In genomic region chr15:52217186-52217585, GRCh38 we compare ENCODE assay signal across 11 cellular contexts. TPM values are rescaled to one million over a fixed set of nuclear protein-coding genes. Genes with fewer than 3 reads are reported as not detected.
A peak's percentile ranks its signal among the peaks of the same experiment; 100 is the strongest.
DNase-seq lines count a peak whose midpoint lies in the region; ATAC-seq and TF ChIP-seq lines count a peak whose summit lies in the region.
"Had no signal": no experiment of that assay in that cellular context is flagged by ENCODE, and none has a peak within 500 bp of the region (broad histone marks: within the 10 kb centered on the region; RNA-seq: fewer than 3 reads in every experiment).

No MANE protein-coding gene starts in this region.

- TF ChIP-seq EP300 in suprapubic skin (IDR thresholded peaks at IDR 0.05), result no peak

- H3K4me3 Mint-ChIP-seq in activated T-helper 17 cell treated with anti-CD3 and anti-CD28 coated beads, Interleukin-2, amount 50 U/mL, for 72 hours, result no peak overlapping the region

- no peak overlapping the region for H3K27ac ChIP-seq in lower lobe of right lung
- no peak overlapping the region for H3K27ac ChIP-seq in suprapubic skin
- H3K27ac ChIP-seq: vagina had no signal

- in situ Hi-C loops in G401 (cut with HindIII; ENCODE audit: low sequenced_read_pairs), result no loop called here

- H3K9me3 ChIP-seq in lower lobe of right lung (no peaks in the 10 kb centered on the region), suprapubic skin (no peaks in the 10 kb centered on the region)
- H3K9me3 ChIP-seq: vagina had no signal

- no peaks in the 10 kb centered on the region for H3K27me3 ChIP-seq in lower lobe of right lung (ENCODE audit: low read depth)
- no peaks in the 10 kb centered on the region for H3K27me3 ChIP-seq in suprapubic skin
- H3K27me3 ChIP-seq: vagina had no signal

- H3K4me1 ChIP-seq in lower lobe of right lung (no peaks in the 10 kb centered on the region), suprapubic skin (peaks cover 5% of the 10 kb centered on the region)
- H3K4me1 ChIP-seq: vagina had no signal

- TF ChIP-seq POLR2A in suprapubic skin (IDR thresholded peaks at IDR 0.05), result no peak

- H3K36me3 ChIP-seq in lower lobe of right lung, result peaks cover 50% of the 10 kb centered on the region
- H3K36me3 ChIP-seq in suprapubic skin, result peaks cover 28% of the 10 kb centered on the region
- H3K36me3 ChIP-seq: vagina had no signal

- H3K27ac Mint-ChIP-seq in activated T-helper 17 cell treated with anti-CD3 and anti-CD28 coated beads, Interleukin-2, amount 50 U/mL, for 72 hours, result no peak overlapping the region

- no peaks in the 10 kb centered on the region for H3K36me3 Mint-ChIP-seq in activated T-helper 17 cell treated with anti-CD3 and anti-CD28 coated beads, Interleukin-2, amount 50 U/mL, for 72 hours (ENCODE audit: low read depth)

- no peak for TF ChIP-seq CTCF in lower lobe of right lung (IDR thresholded peaks at IDR 0.05)
- TF ChIP-seq CTCF in suprapubic skin (IDR thresholded peaks at IDR 0.05), result peak in 1 of 2 donors; percentile 10

- DNase-seq in G401 (ENCODE audit: low spot score) (peak; percentile 85), HT-29 (ENCODE audit: low spot score) (peak; percentile 54), lower lobe of right lung (no peak), NCI-H1436 treated with DMSO at 0.1 percent for 48 hours (lab: John Stamatoyannopoulos, UW) (no peak), suprapubic skin (ENCODE audit: low spot score in 2 of 2) (no peak), T1000 (lab: John Stamatoyannopoulos, UW) (no peak), NCI-H1417 treated with DMSO at 0.1 percent for 48 hours (lab: John Stamatoyannopoulos, UW) (no peak)
- DNase-seq: cortex of kidney, NCI-H1694 treated with DMSO at 0.1 percent for 48 hours had no signal

- peaks cover 15% of the 10 kb centered on the region for H3K4me1 Mint-ChIP-seq in activated T-helper 17 cell treated with anti-CD3 and anti-CD28 coated beads, Interleukin-2, amount 50 U/mL, for 72 hours

- no peaks in the 10 kb centered on the region for H3K9me3 Mint-ChIP-seq in activated T-helper 17 cell treated with anti-CD3 and anti-CD28 coated beads, Interleukin-2, amount 50 U/mL, for 72 hours

- no peaks in the 10 kb centered on the region for H3K27me3 Mint-ChIP-seq in activated T-helper 17 cell treated with anti-CD3 and anti-CD28 coated beads, Interleukin-2, amount 50 U/mL, for 72 hours

- intact Hi-C loops in lower lobe of right lung (cut with DNase I), result no loop called here

- WGBS in suprapubic skin, result 54% methylated on average over 10 of the region's 10 CpGs

- H3K4me3 ChIP-seq in lower lobe of right lung (no peak overlapping the region), suprapubic skin (no peak overlapping the region)
- H3K4me3 ChIP-seq: vagina had no signal

- peak; percentile 48 for ATAC-seq in activated T-helper 17 cell treated with anti-CD3 and anti-CD28 coated beads, Interleukin-2, amount 50 U/mL, for 72 hours (replicated peaks)
- peak; percentile 41 to 44 for ATAC-seq in lower lobe of right lung

RNA-seq across cellular contexts. Expression of gene GNB5, which starts 26.0 kb away (rescaled TPM):
- total RNA-seq in G401 (2014; rRNA removed; shearing (Covaris generic)), result 37.1 and 50.7 TPM in 2 replicates
- total RNA-seq in HT-29 (2014; rRNA removed; shearing (Covaris generic)), result 25.2 and 32.8 TPM in 2 replicates
- total RNA-seq in activated T-helper 17 cell treated with anti-CD3 and anti-CD28 coated beads, Interleukin-2, amount 50 U/mL, for 72 hours, result 10 to 100 TPM; 19.5 to 21.9 TPM
- total RNA-seq in lower lobe of right lung, result 14.1 TPM
- total RNA-seq in suprapubic skin, result 10 to 100 TPM; 17.1 to 30.8 (median 24.9) TPM

Comparison
In these comparisons a context has a peak if more than half of its experiments do, and no peak if none do; other contexts are left out.
1. DNase-seq: peak in G401 (single experiment) and HT-29 (single experiment); none in lower lobe of right lung (single experiment), NCI-H1436 treated with DMSO at 0.1 percent for 48 hours (single experiment), suprapubic skin (0 of 2), T1000 (single experiment) and NCI-H1417 treated with DMSO at 0.1 percent for 48 hours (single experiment).